In genomic region chr12:236445-236844, GRCh38 we compare ENCODE assay signal across 19 cellular contexts. TPM values are rescaled to one million over a fixed set of nuclear protein-coding genes. Genes with fewer than 3 reads are reported as not detected.
DNase-seq lines count a peak whose midpoint lies in the region; ATAC-seq and TF ChIP-seq lines count a peak whose summit lies in the region.
"Had no signal": no experiment of that assay in that cellular context is flagged by ENCODE, and none has a peak within 500 bp of the region (broad histone marks: within the 10 kb centered on the region; RNA-seq: fewer than 3 reads in every experiment).

No MANE protein-coding gene starts in this region.

- WGBS in upper lobe of left lung, 2 donors: 74 to 89% methylated on average over 3 of the region's 3 CpGs

- no peak for TF ChIP-seq EP300 in upper lobe of left lung (IDR thresholded peaks at IDR 0.05)

- peaks cover 8% of the 10 kb centered on the region for H3K27me3 Mint-ChIP-seq in osteocyte (ENCODE audit: unreplicated experiment)

- H3K4me3 ChIP-seq in upper lobe of left lung: no peak overlapping the region
- H3K4me3 ChIP-seq: HAP-1 had no signal

- ATAC-seq in left lobe of liver: peak; percentile 49
- no peak for ATAC-seq in upper lobe of left lung (ENCODE audit: low FRiP score in 2 of 2)
- no peak for ATAC-seq in HG03457 (IDR thresholded peaks at IDR 0.05; ENCODE audit: unreplicated experiment)
- ATAC-seq in GM19035 (IDR thresholded peaks at IDR 0.05; ENCODE audit: unreplicated experiment): no peak
- ATAC-seq: CD8-positive, alpha-beta T cell had no signal

- TF ChIP-seq POLR2A in erythroblast (IDR thresholded peaks at IDR 0.05; ENCODE audit: low read length) (no peak), upper lobe of left lung (IDR thresholded peaks at IDR 0.05) (no peak)

- H3K27ac ChIP-seq in upper lobe of left lung: no peak overlapping the region
- H3K27ac ChIP-seq: 22Rv1 had no signal

- H3K4me3 Mint-ChIP-seq in osteocyte (ENCODE audit: unreplicated experiment): no peak overlapping the region
- H3K4me3 Mint-ChIP-seq: CD14-positive monocyte; CD8-positive, alpha-beta T cell had no signal

- no peak overlapping the region for H3K27ac Mint-ChIP-seq in osteocyte (ENCODE audit: unreplicated experiment)
- H3K27ac Mint-ChIP-seq: CD14-positive monocyte; CD8-positive, alpha-beta T cell had no signal

- H3K27me3 ChIP-seq in upper lobe of left lung: no peaks in the 10 kb centered on the region

- peaks cover 0 to 23% (median 7%) of the 10 kb centered on the region in 4 donors for H3K9me3 ChIP-seq in upper lobe of left lung

- no peaks in the 10 kb centered on the region for H3K4me1 Mint-ChIP-seq in osteocyte (ENCODE audit: unreplicated experiment)
- H3K4me1 Mint-ChIP-seq: CD14-positive monocyte had no signal

- peak; percentile 9 for DNase-seq in activated CD8-positive, alpha-beta memory T cell treated with anti-CD3 and anti-CD28 coated beads for 24 hours
- DNase-seq in activated CD8-positive, alpha-beta memory T cell treated with anti-CD3 and anti-CD28 coated beads, Interleukin-2, amount 50 U/mL, for 4 hours: no peak
- peak; percentile 55 for DNase-seq in left lobe of liver (ENCODE audit: low spot score)
- DNase-seq in osteocyte (ENCODE audit: extremely low spot score, unreplicated experiment): peak; percentile 34
- no peak for DNase-seq in erythroblast (lab: John Stamatoyannopoulos, UW)
- DNase-seq in upper lobe of left lung: no peak
- DNase-seq: CD8-positive, alpha-beta T cell; COR-L47; DMS153; DMS79 treated with DMSO at 0.1 percent for 48 hours; EL; GOT3 had no signal

- TF ChIP-seq CTCF in osteocyte (IDR thresholded peaks at IDR 0.05) (no peak), upper lobe of left lung (IDR thresholded peaks at IDR 0.05) (no peak)

- H3K36me3 ChIP-seq in upper lobe of left lung: no peaks in the 10 kb centered on the region
- H3K36me3 ChIP-seq: HAP-1 had no signal

- H3K4me1 ChIP-seq in upper lobe of left lung: no peaks in the 10 kb centered on the region
- H3K4me1 ChIP-seq: HAP-1 had no signal

- H3K9me3 Mint-ChIP-seq in osteocyte (ENCODE audit: unreplicated experiment): peaks cover 9% of the 10 kb centered on the region

- no peaks in the 10 kb centered on the region for H3K36me3 Mint-ChIP-seq in osteocyte (ENCODE audit: unreplicated experiment)
- H3K36me3 Mint-ChIP-seq: CD14-positive monocyte had no signal

RNA-seq across cellular contexts. Expression of gene SLC6A12, which starts 22.5 kb away (rescaled TPM):
- 72.6 TPM for total RNA-seq in left lobe of liver
- not detected in 2 replicates for total RNA-seq in osteocyte
- 10 to 100 TPM in 1 of 6 donors, 1 to 10 TPM in 5; 2.4 to 11.2 (median 7.0) TPM for total RNA-seq in upper lobe of left lung
- total RNA-seq: A673; CD8-positive, alpha-beta T cell; HT1080 had no signal

RNA-seq across cellular contexts. Expression of gene SLC6A13, which starts 26.2 kb away (rescaled TPM):
- total RNA-seq in left lobe of liver: 91.6 TPM
- 0.43 TPM in 1 of 2 replicates, not detected in the other for total RNA-seq in osteocyte
- total RNA-seq in upper lobe of left lung: 1 to 10 TPM in 5 of 6 donors, not detected in 1; 1.6 to 2.3 (median 2.0) TPM
- total RNA-seq: A673; CD8-positive, alpha-beta T cell; HT1080 had no signal

Comparison
In these comparisons a context has a peak if more than half of its experiments do, and no peak if none do; other contexts are left out.
1. DNase-seq: peak in activated CD8-positive, alpha-beta memory T cell treated with anti-CD3 and anti-CD28 coated beads for 24 hours (single experiment), left lobe of liver (single experiment) and osteocyte (single experiment); none in activated CD8-positive, alpha-beta memory T cell treated with anti-CD3 and anti-CD28 coated beads, Interleukin-2, amount 50 U/mL, for 4 hours (single experiment), erythroblast (0 of 2) and upper lobe of left lung (0 of 2).
2. RNA of gene SLC6A13, which starts 26.2 kb away (total RNA-seq): 91.6 TPM in left lobe of liver (single experiment); 1.6 to 2.3 TPM in upper lobe of left lung and 0.43 TPM in osteocyte; every median in the first group is over 10 times any median in the second.